19 cellular contexts compared by ENCODE assay signal in genomic region chr1:241475688-241476087, GRCh38.
A peak's percentile ranks its signal among the peaks of the same experiment; 100 is the strongest.
DNase-seq lines count a peak whose midpoint lies in the region; ATAC-seq and TF ChIP-seq lines count a peak whose summit lies in the region.
"Had no signal": no experiment of that assay in that cellular context is flagged by ENCODE, and none has a peak within 500 bp of the region (broad histone marks: within the 10 kb centered on the region; RNA-seq: fewer than 3 reads in every experiment).

No MANE protein-coding gene starts in this region.

- no peak for TF ChIP-seq CTCF in brain microvascular endothelial cell (IDR thresholded peaks at IDR 0.05; ENCODE audit: low read depth, low read length, missing control alignments)

- no peak overlapping the region for H3K4me3 ChIP-seq in brain microvascular endothelial cell (ENCODE audit: low read depth, low read length)
- H3K4me3 ChIP-seq: Peyer's patch, upper lobe of left lung had no signal

- DNase-seq in brain microvascular endothelial cell (peak; percentile 11), kidney glomerular epithelial cell (lab: John Stamatoyannopoulos, UW) (peak; percentile 33), hippocampal formation (lab: John Stamatoyannopoulos, UW) (no peak)
- DNase-seq: activated CD8-positive, alpha-beta T cell treated with anti-CD3 and anti-CD28 coated beads for 36 hours; amygdala; C1 segment of cervical spinal cord; cerebellar nuclear complex; DMS153; kidney; NCI-H2107; NCI-H748 treated with DMSO at 0.1 percent for 48 hours; Peyer's patch; stimulated activated naive CD4-positive, alpha-beta T cell treated with Interleukin-2 at 50 U/mL for 16 hours; upper lobe of left lung had no signal

- H3K27me3 ChIP-seq in brain microvascular endothelial cell (replicated peaks) = no peaks in the 10 kb centered on the region
- H3K27me3 ChIP-seq: Peyer's patch, upper lobe of left lung had no signal

- ATAC-seq in GM18520 (IDR thresholded peaks at IDR 0.05; ENCODE audit: unreplicated experiment) (peak; percentile 48), HG02852 (IDR thresholded peaks at IDR 0.05; ENCODE audit: unreplicated experiment) (peak; percentile 73), GM19467 (IDR thresholded peaks at IDR 0.05; ENCODE audit: unreplicated experiment) (no peak), HG03108 (IDR thresholded peaks at IDR 0.05; ENCODE audit: unreplicated experiment) (no peak), GM19351 (IDR thresholded peaks at IDR 0.05; ENCODE audit: unreplicated experiment) (no peak)
- ATAC-seq: activated CD8-positive, alpha-beta T cell treated with anti-CD3 and anti-CD28 coated beads for 36 hours had no signal

- in situ Hi-C loops in brain microvascular endothelial cell (cut with HindIII; ENCODE audit: low pct_ligation_motif_present, low sequenced_read_pairs) = no loop called here

- no peaks in the 10 kb centered on the region for H3K36me3 ChIP-seq in brain microvascular endothelial cell (replicated peaks)
- H3K36me3 ChIP-seq: Peyer's patch, upper lobe of left lung had no signal

- H3K27ac ChIP-seq in brain microvascular endothelial cell = no peak overlapping the region
- H3K27ac ChIP-seq: Peyer's patch, upper lobe of left lung had no signal

Comparison
In these comparisons a context has a peak if more than half of its experiments do, and no peak if none do; other contexts are left out.
1. ATAC-seq: peak in GM18520 (single experiment) and HG02852 (single experiment); none in GM19467 (single experiment), HG03108 (single experiment) and GM19351 (single experiment).
2. DNase-seq: peak in brain microvascular endothelial cell (single experiment) and kidney glomerular epithelial cell (single experiment); none in hippocampal formation (0 of 2).